In the genomic region with DNA sequence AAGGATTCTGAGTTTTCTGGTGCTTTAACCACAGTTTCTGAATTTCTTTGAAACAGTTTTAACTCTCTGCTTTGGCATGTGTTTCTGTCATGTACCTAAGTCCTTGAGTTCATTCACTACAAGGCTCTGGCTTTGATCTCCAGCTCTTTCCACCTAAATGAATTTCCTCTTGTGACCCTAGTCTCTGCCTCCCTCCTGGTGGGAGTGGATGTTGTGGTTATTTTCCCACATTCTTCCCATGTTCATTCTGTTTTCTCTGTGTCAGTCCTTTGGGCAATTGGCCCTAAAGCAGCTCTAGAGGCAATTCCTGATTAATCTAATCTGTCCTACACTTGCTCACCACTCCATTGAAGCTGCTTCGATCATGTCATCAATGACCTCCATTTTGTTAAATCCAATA, we compare ENCODE assay signal across 20 cellular contexts. TPM values are rescaled to one million over a fixed set of nuclear protein-coding genes. Genes with fewer than 3 reads are reported as not detected.
A peak's percentile ranks its signal among the peaks of the same experiment; 100 is the strongest.
DNase-seq lines count a peak whose midpoint lies in the region; FAIRE-seq and TF ChIP-seq lines count a peak whose summit lies in the region.
"Had no signal": no experiment of that assay in that cellular context is flagged by ENCODE, and none has a peak within 500 bp of the region (broad histone marks: within the 10 kb centered on the region; RNA-seq: fewer than 3 reads in every experiment).

No MANE protein-coding gene starts in this region.

- no peak for TF ChIP-seq POLR2A in H54 (IDR thresholded peaks at IDR 0.05; ENCODE audit: low read depth, low read length)

- intact Hi-C loops in head of caudate nucleus (cut with DNase I): no loop called here

- TF ChIP-seq CTCF in fibroblast of villous mesenchyme (IDR thresholded peaks at IDR 0.05; ENCODE audit: insufficient read depth, low read depth, low read length): no peak

- no peak for DNase-seq in H54 (ENCODE audit: insufficient read length, low spot score)
- peak; percentile 36 for DNase-seq in SW480 (ENCODE audit: low spot score)
- DNase-seq in fibroblast of villous mesenchyme (ENCODE audit: low read depth): peak; percentile 23
- peak; percentile 73 for DNase-seq in renal cortical epithelial cell (ENCODE audit: low read depth)
- no peak for DNase-seq in NCI-H1436 treated with DMSO at 0.1 percent for 48 hours (lab: John Stamatoyannopoulos, UW)
- DNase-seq in C1 segment of cervical spinal cord (lab: John Stamatoyannopoulos, UW): no peak
- DNase-seq in retina: no peak
- DNase-seq in head of caudate nucleus: no peak
- DNase-seq: COR-L47, DMS153, GM23248, KBM-7, NCI-H1092, NCI-H1694, NCI-H2107, NCI-H446, Peyer's patch, SHP77 treated with DMSO at 0.1 percent for 48 hours had no signal

- no peak overlapping the region for H3K4me3 ChIP-seq in fibroblast of villous mesenchyme (ENCODE audit: low read depth, low read length)
- H3K4me3 ChIP-seq: GM12878, GM23248, Peyer's patch had no signal

- peak; percentile 41 for FAIRE-seq in H54 (lab: Jason Lieb, UNC)
- FAIRE-seq: GM12878, GM18507 had no signal

RNA-seq across cellular contexts. Expression of a gene that starts 28.4 kb away (rescaled TPM):
- total RNA-seq in fibroblast of villous mesenchyme (126 and 161 TPM in 2 replicates), renal cortical epithelial cell (16.4 and 27.1 TPM in 2 replicates)

Comparison
In these comparisons a context has a peak if more than half of its experiments do, and no peak if none do; other contexts are left out.
1. DNase-seq: peak in SW480 (single experiment), fibroblast of villous mesenchyme (single experiment) and renal cortical epithelial cell (single experiment); none in H54 (single experiment), NCI-H1436 treated with DMSO at 0.1 percent for 48 hours (single experiment), C1 segment of cervical spinal cord (0 of 14), retina (single experiment) and head of caudate nucleus (0 of 42).